Comparison of ENCODE assay signal across 8 cellular contexts in the genomic region with DNA sequence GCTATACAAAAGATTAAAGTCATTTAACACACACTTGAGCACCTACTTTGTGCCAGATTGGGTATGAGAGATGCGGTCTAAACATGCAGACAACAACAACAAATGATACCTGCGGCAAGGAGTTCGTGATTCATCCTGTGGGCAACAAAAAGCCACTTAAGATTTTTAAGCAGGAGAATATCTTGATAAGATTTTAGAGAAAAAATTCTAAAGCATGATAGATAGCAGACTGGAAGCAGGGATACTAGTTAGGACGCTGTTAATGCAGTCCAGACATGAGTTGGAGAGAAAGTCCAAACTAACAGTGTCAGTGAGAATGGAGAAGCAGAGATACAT. TPM values are rescaled to one million over a fixed set of nuclear protein-coding genes. Genes with fewer than 3 reads are reported as not detected.
A peak's percentile ranks its signal among the peaks of the same experiment; 100 is the strongest.
DNase-seq lines count a peak whose midpoint lies in the region; ATAC-seq, FAIRE-seq and TF ChIP-seq lines count a peak whose summit lies in the region.

No MANE protein-coding gene starts in this region.

- H2AFZ ChIP-seq in neuron (ENCODE audit: low read depth, low read length) = peak overlapping the region; percentile 74

- H3K4me1 ChIP-seq in BLaER1 (peaks cover 34% of the 10 kb centered on the region), neuron (ENCODE audit: insufficient read depth, low read length) (peaks cover 25% of the 10 kb centered on the region)

- peaks cover 22% of the 10 kb centered on the region for H4K20me1 ChIP-seq in BLaER1

- peak overlapping the region; percentile 93; the same call in 1 of the 2 replicates for H3K9ac ChIP-seq in BLaER1

- no peaks in the 10 kb centered on the region for H3K27me3 ChIP-seq in BLaER1
- H3K27me3 ChIP-seq in bronchial epithelial cell (ENCODE audit: control insufficient read depth, insufficient read depth, low read length) = no peaks in the 10 kb centered on the region
- H3K27me3 ChIP-seq in neuron (ENCODE audit: insufficient read depth, low read length) = no peaks in the 10 kb centered on the region

- DNase-seq in NB4 (ENCODE audit: low read depth) (no peak), bronchial epithelial cell (ENCODE audit: low read depth) (peak; percentile 43), C1 segment of cervical spinal cord (lab: John Stamatoyannopoulos, UW) (no peak), NCI-H1694 treated with DMSO at 0.1 percent for 48 hours (lab: John Stamatoyannopoulos, UW) (no peak)

- H3K9me3 ChIP-seq in BLaER1 (no peaks in the 10 kb centered on the region), neuron (ENCODE audit: low read length) (no peaks in the 10 kb centered on the region)

- TF ChIP-seq CTCF in NB4 (IDR thresholded peaks at IDR 0.05; ENCODE audit: low read depth, low read length) (no peak), bronchial epithelial cell (IDR thresholded peaks at IDR 0.05; ENCODE audit: insufficient read depth, low read length, severe bottlenecking) (no peak)

- H3K4me2 ChIP-seq in BLaER1 = peak overlapping the region; percentile 96

- H3K27ac ChIP-seq in BLaER1 = peak overlapping the region; percentile 97

- ATAC-seq in HG03108 (IDR thresholded peaks at IDR 0.05; ENCODE audit: unreplicated experiment) (no peak), HG02885 (IDR thresholded peaks at IDR 0.05; ENCODE audit: poor library complexity, unreplicated experiment) (no peak)

- peak overlapping the region; percentile 86; the same call in 1 of the 2 replicates for H3K4me3 ChIP-seq in BLaER1
- H3K4me3 ChIP-seq in NB4 (ENCODE audit: low read depth, low read length) = peak overlapping the region; percentile 82
- H3K4me3 ChIP-seq in bronchial epithelial cell (ENCODE audit: low read depth, low read length) = no peak overlapping the region
- peak overlapping the region; percentile 96 for H3K4me3 ChIP-seq in neuron (ENCODE audit: low read length)

- no peaks in the 10 kb centered on the region for H3K36me3 ChIP-seq in BLaER1
- H3K36me3 ChIP-seq in bronchial epithelial cell (ENCODE audit: control insufficient read depth, insufficient read depth, low read length) = no peaks in the 10 kb centered on the region
- no peaks in the 10 kb centered on the region for H3K36me3 ChIP-seq in neuron (ENCODE audit: insufficient read depth, low read length)

- no peak for FAIRE-seq in bronchial epithelial cell (lab: Jason Lieb, UNC)

- TF ChIP-seq POLR2A in NB4 (IDR thresholded peaks at IDR 0.05; ENCODE audit: extremely low read depth, insufficient read length) = no peak

RNA-seq across cellular contexts. Expression of gene KBTBD2, which starts 1.6 kb away (rescaled TPM):
- total RNA-seq in bronchial epithelial cell = 26.6 and 47.7 TPM in 2 replicates
